8 cellular contexts compared by ENCODE assay signal in genomic region chr14:68976160-68977067, GRCh38. TPM values are rescaled to one million over a fixed set of nuclear protein-coding genes. Genes with fewer than 3 reads are reported as not detected.
DNase-seq lines count a peak whose midpoint lies in the region; ATAC-seq lines count a peak whose summit lies in the region.

No MANE protein-coding gene starts in this region.

- no peak overlapping the region for H2AFZ ChIP-seq in neuronal stem cell (ENCODE audit: low read length)

- H3K4me3 ChIP-seq in SJSA1 (peak overlapping the region; percentile 94), neuronal stem cell (ENCODE audit: low read length in 2 of 2) (peak overlapping the region in 1 of 2 donors; percentile 12)

- H3K23ac ChIP-seq in neuronal stem cell (ENCODE audit: low read depth, low read length, poor library complexity), result no peak overlapping the region

- no peak overlapping the region for H3K18ac ChIP-seq in neuronal stem cell (ENCODE audit: low read length)

- H3K79me1 ChIP-seq in neuronal stem cell (ENCODE audit: low read depth, low read length), result peaks cover 24% of the 10 kb centered on the region

- no peak overlapping the region for H2AK5ac ChIP-seq in neuronal stem cell (ENCODE audit: low read depth, low read length)

- H3K14ac ChIP-seq in neuronal stem cell (ENCODE audit: low read length), result no peak overlapping the region

- no peak overlapping the region for H4K91ac ChIP-seq in neuronal stem cell (ENCODE audit: low read depth, low read length, poor library complexity)

- DNase-seq in CD1c-positive myeloid dendritic cell (ENCODE audit: extremely low spot score) (peak; percentile 56), SJSA1 (ENCODE audit: low read depth in 1 of 2, low spot score in 2 of 2) (no peak), fibroblast of gingiva (ENCODE audit: low read depth) (peak; percentile 34), neuronal stem cell (ENCODE audit: low spot score) (no peak)
- DNase-seq in activated CD8-positive, alpha-beta memory T cell treated with anti-CD3 and anti-CD28 coated beads, Interleukin-2, amount 50 U/mL, for 4 hours, result no peak

- H3K27ac ChIP-seq in SJSA1, result peak overlapping the region; percentile 79
- no peak overlapping the region for H3K27ac ChIP-seq in neuronal stem cell (replicated peaks; ENCODE audit: low read length)

- H3K36me3 ChIP-seq in SJSA1, result peaks cover 71% of the 10 kb centered on the region
- peaks cover 17 to 57% of the 10 kb centered on the region in 2 donors for H3K36me3 ChIP-seq in neuronal stem cell (replicated peaks in 1 of 2; ENCODE audit: control insufficient read depth in 2 of 2, insufficient read depth in 2 of 2, low read length in 2 of 2)

- H2BK5ac ChIP-seq in neuronal stem cell (ENCODE audit: low read length), result no peak overlapping the region

- no peak overlapping the region for H3K4ac ChIP-seq in neuronal stem cell (ENCODE audit: low read length)

- H3K27me3 ChIP-seq in SJSA1 (replicated peaks), result no peaks in the 10 kb centered on the region
- peaks cover 0 to 7% (median 0%) of the 10 kb centered on the region in 3 experiments for H3K27me3 ChIP-seq in neuronal stem cell (ENCODE audit: control insufficient read depth in 3 of 3, insufficient read depth in 3 of 3, low read depth in 1 of 3, low read length in 3 of 3)

- no peak overlapping the region for H2BK15ac ChIP-seq in neuronal stem cell (ENCODE audit: low read length)

- peak overlapping the region; percentile 82 for H3K4me2 ChIP-seq in neuronal stem cell (ENCODE audit: insufficient read depth, low read length, poor library complexity, severe bottlenecking)

- peaks cover 74% of the 10 kb centered on the region for H3K4me1 ChIP-seq in SJSA1 (replicated peaks)
- H3K4me1 ChIP-seq in neuronal stem cell (ENCODE audit: control insufficient read depth in 2 of 2, insufficient read depth in 1 of 2, low read depth in 1 of 2, low read length in 2 of 2), result peaks cover 18 to 28% of the 10 kb centered on the region in 2 donors

- H2BK12ac ChIP-seq in neuronal stem cell (ENCODE audit: low read length), result no peak overlapping the region

- H3K9me3 ChIP-seq in SJSA1 (replicated peaks) (no peaks in the 10 kb centered on the region), neuronal stem cell (replicated peaks in 1 of 2; ENCODE audit: control insufficient read depth in 2 of 2, insufficient read depth in 1 of 2, low read depth in 1 of 2, low read length in 2 of 2) (peaks cover 0 to 3% of the 10 kb centered on the region in 2 donors)

- no CpG with 5 or more reads among the region's 13 CpGs for whole genome bisulfite sequencing in neuronal stem cell (ENCODE audit: extremely low coverage in 2 of 2, insufficient read length in 2 of 2, insufficient replicate concordance in 1 of 2), 2 donors

- ATAC-seq in GM19324 (IDR thresholded peaks at IDR 0.05; ENCODE audit: low FRiP score, unreplicated experiment) (no peak), HG02840 (IDR thresholded peaks at IDR 0.05; ENCODE audit: low FRiP score, unreplicated experiment) (no peak), HG02623 (IDR thresholded peaks at IDR 0.05; ENCODE audit: unreplicated experiment) (no peak)

- H2BK120ac ChIP-seq in neuronal stem cell (ENCODE audit: low read depth, low read length), result no peak overlapping the region

- H4K8ac ChIP-seq in neuronal stem cell (ENCODE audit: low read depth, low read length), result no peak overlapping the region

- H3K9ac ChIP-seq in neuronal stem cell (ENCODE audit: low read depth, low read length, poor library complexity), result no peak overlapping the region

RNA-seq across cellular contexts. Expression of gene ACTN1, which starts 2.7 kb away (rescaled TPM):
- 262 and 370 TPM in 2 replicates for total RNA-seq in SJSA1 (2014; rRNA removed; shearing (Covaris generic))
- 88.8 TPM for polyA plus RNA-seq in neuronal stem cell (2013, experiment 1 of 2)
- 87.0 TPM for polyA plus RNA-seq in neuronal stem cell (2013, experiment 2 of 2)

Comparison
In these comparisons a context has a peak if more than half of its experiments do, and no peak if none do; other contexts are left out.
1. DNase-seq: peak in CD1c-positive myeloid dendritic cell (single experiment) and fibroblast of gingiva (single experiment); none in SJSA1 (0 of 2), neuronal stem cell (single experiment) and activated CD8-positive, alpha-beta memory T cell treated with anti-CD3 and anti-CD28 coated beads, Interleukin-2, amount 50 U/mL, for 4 hours (single experiment).